Comparison of ENCODE assay signal across 15 cellular contexts in the genomic region with DNA sequence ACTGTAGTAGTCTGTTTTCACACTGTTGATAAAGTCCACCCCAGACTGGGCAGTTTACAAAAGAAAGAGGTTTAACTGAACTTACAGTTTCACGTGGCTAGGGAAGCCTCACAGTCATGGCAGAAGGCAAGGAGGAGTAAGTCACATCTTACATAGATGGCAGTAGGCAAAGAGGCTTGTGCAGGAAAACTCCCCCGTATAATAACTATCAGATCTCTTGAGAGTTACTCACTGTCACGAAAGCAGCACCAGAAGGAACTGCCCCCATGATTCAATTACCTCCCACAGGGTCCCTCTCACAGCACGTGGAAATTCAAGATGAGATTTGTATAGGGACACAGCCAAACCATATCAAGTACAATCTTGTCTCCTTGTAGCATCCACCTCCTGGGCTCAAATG.
"Had no signal": no experiment of that assay in that cellular context is flagged by ENCODE, and none has a peak within 500 bp of the region (broad histone marks: within the 10 kb centered on the region; RNA-seq: fewer than 3 reads in every experiment).

No MANE protein-coding gene starts in this region.

- H3K27me3 Mint-ChIP-seq: stimulated activated naive CD8-positive, alpha-beta T cell treated with anti-CD3 and anti-CD28 coated beads, Interleukin-15, Interleukin-2, amounts not matched to agents 100 ng/mL and 50 ng/mL, for 24 hours had no signal

- ATAC-seq: heart left ventricle, left lobe of liver, upper lobe of right lung had no signal

- H3K4me3 Mint-ChIP-seq: neural crest cell; stimulated activated naive CD8-positive, alpha-beta T cell treated with anti-CD3 and anti-CD28 coated beads, Interleukin-15, Interleukin-2, amounts not matched to agents 100 ng/mL and 50 ng/mL, for 24 hours had no signal

- H3K4me3 ChIP-seq: ascending aorta, esophagus squamous epithelium, heart left ventricle, ovary, sigmoid colon, upper lobe of right lung had no signal

- H3K27me3 ChIP-seq: ascending aorta, esophagus squamous epithelium, heart left ventricle, ovary, sigmoid colon, upper lobe of right lung had no signal

- H3K4me1 ChIP-seq: esophagus squamous epithelium, sigmoid colon, upper lobe of right lung had no signal

- H3K36me3 ChIP-seq: ascending aorta, heart left ventricle, ovary, sigmoid colon, upper lobe of right lung had no signal

- H3K27ac Mint-ChIP-seq: activated T-helper 2 cell treated with anti-CD3 and anti-CD28 coated beads, Interferon-gamma antibody, Interleukin-2, Interleukin-4, amounts not matched to agents 10 μg/mL and 5 μg/mL and 100 μg/mL, durations not matched to agents 14 hours and 24 hours and 36 hours; stimulated activated naive CD8-positive, alpha-beta T cell treated with anti-CD3 and anti-CD28 coated beads, Interleukin-15, Interleukin-2, amounts not matched to agents 100 ng/mL and 50 ng/mL, for 24 hours had no signal

- H3K27ac ChIP-seq: ascending aorta, esophagus squamous epithelium, heart left ventricle, ovary, sigmoid colon, upper lobe of right lung had no signal

- H3K9me3 ChIP-seq: ascending aorta, ovary, sigmoid colon, upper lobe of right lung had no signal

- DNase-seq: activated CD4-positive, alpha-beta T cell treated with anti-CD3 and anti-CD28 coated beads for 4 hours; esophagus squamous epithelium; foreskin fibroblast; heart left ventricle; islet precursor cell; mesenchymal stem cell; ovary; sigmoid colon; stimulated activated CD4-positive, alpha-beta T cell treated with anti-CD3 and anti-CD28 coated beads, Interleukin-2, amount 100 ng/mL, for 24 hours; upper lobe of right lung had no signal
